Comparison of ENCODE assay signal across 9 cellular contexts in genomic region chr16:71626018-71626857, GRCh38. TPM values are rescaled to one million over a fixed set of nuclear protein-coding genes. Genes with fewer than 3 reads are reported as not detected.
DNase-seq lines count a peak whose midpoint lies in the region; ATAC-seq and TF ChIP-seq lines count a peak whose summit lies in the region.
"Had no signal": no experiment of that assay in that cellular context is flagged by ENCODE, and none has a peak within 500 bp of the region (broad histone marks: within the 10 kb centered on the region; RNA-seq: fewer than 3 reads in every experiment).

MARVELD3 (plus strand) TSS chr16:71626184; CDS start chr16:71626230, 46 bp downstream.

- H2AFZ ChIP-seq in PC-3 (ENCODE audit: low read length): peak within 1 kb of the TSS; percentile 98
- H2AFZ ChIP-seq in mammary epithelial cell (ENCODE audit: low read depth, low read length): peak within 1 kb of the TSS; percentile 100

- peak within 1 kb of the TSS; percentile 91 for H3K4me3 ChIP-seq in PC-3 (ENCODE audit: low read length)
- peak within 1 kb of the TSS; percentile 92 to 98 (median 98) for H3K4me3 ChIP-seq in mammary epithelial cell (replicated peaks in 1 of 3; ENCODE audit: insufficient read depth in 1 of 3, low read depth in 2 of 3, low read length in 3 of 3)
- peak within 1 kb of the TSS; percentile 65 for H3K4me3 ChIP-seq in lower lobe of right lung
- peak within 1 kb of the TSS; percentile 52 for H3K4me3 ChIP-seq in upper lobe of right lung
- H3K4me3 ChIP-seq: BLaER1 had no signal

- no peaks in the 10 kb centered on the region for H3F3A ChIP-seq in PC-3 (ENCODE audit: low read length, unreplicated experiment)

- BruUV-seq in PC-3 (replicated peaks; lab: Mats Ljungman, UMichigan) (no TSS peak), mammary epithelial cell (replicated peaks; lab: Mats Ljungman, UMichigan) (no TSS peak)

- TF ChIP-seq CTCF in PC-3 (conservative IDR thresholded peaks at IDR 0.05; ENCODE audit: low read depth, low read length): no peak
- no peak for TF ChIP-seq CTCF in mammary epithelial cell (conservative IDR thresholded peaks at IDR 0.05 in 1 of 2, IDR thresholded peaks at IDR 0.05 in 1 of 2; ENCODE audit: extremely low read depth in 1 of 2, insufficient read depth in 1 of 2, low read depth in 1 of 2, low read length in 2 of 2)
- TF ChIP-seq CTCF in lower lobe of right lung (IDR thresholded peaks at IDR 0.05): no peak
- TF ChIP-seq CTCF in upper lobe of right lung (IDR thresholded peaks at IDR 0.05): no peak

- CTCF ChIA-PET in PC-3 (lab: Charles Lee): no interaction called here
- CTCF ChIA-PET in mammary epithelial cell (lab: Charles Lee; ENCODE audit: low non-redundant PET): interaction anchor here (0.6 to 0.7 kb wide), 4 partner anchors 15 to 336 kb away, joined by 4 to 20 read pairs (median 8); no protein-coding TSS in a partner anchor

- H3K4me1 ChIP-seq in PC-3 (ENCODE audit: insufficient read depth, low read length) (0 out of 2 replicates have a peak, but pooled peaks cover 6% of the 10 kb centered on the region), mammary epithelial cell (ENCODE audit: insufficient read depth, low read length) (peaks cover 5% of the 10 kb centered on the region), lower lobe of right lung (peaks cover 8% of the 10 kb centered on the region), upper lobe of right lung (peaks cover 14% of the 10 kb centered on the region)

- H3K9ac ChIP-seq in PC-3 (ENCODE audit: low read length) (peak within 1 kb of the TSS; percentile 74), mammary epithelial cell (ENCODE audit: insufficient read depth, low read length) (peak within 1 kb of the TSS; percentile 60)
- H3K9ac ChIP-seq: BLaER1 had no signal

- H3K27ac ChIP-seq in PC-3 (ENCODE audit: low read length): no peak within 1 kb of the TSS
- H3K27ac ChIP-seq in mammary epithelial cell (ENCODE audit: insufficient read depth, low read depth, low read length): peak within 1 kb of the TSS; percentile 49
- H3K27ac ChIP-seq in lower lobe of right lung: peak within 1 kb of the TSS; percentile 56
- H3K27ac ChIP-seq in upper lobe of right lung: no peak within 1 kb of the TSS
- H3K27ac ChIP-seq: BLaER1 had no signal

- peak; percentile 49 for ATAC-seq in PC-3
- ATAC-seq in lower lobe of right lung: peak; percentile 81 to 91
- peak; percentile 82 for ATAC-seq in upper lobe of right lung

- DNase-seq in NCI-H1436 (lab: John Stamatoyannopoulos, UW): peak; percentile 67
- no peak for DNase-seq in NCI-H1436 treated with DMSO at 0.1 percent for 48 hours (lab: John Stamatoyannopoulos, UW)
- peak; percentile 81 for DNase-seq in PC-3
- DNase-seq in mammary epithelial cell: peak; percentile 71
- peak; percentile 88 for DNase-seq in lower lobe of right lung
- peak; percentile 93 for DNase-seq in upper lobe of right lung
- no peak for DNase-seq in SKM-1 treated with dmso at 0.1 percent for 144 hours (lab: John Stamatoyannopoulos, UW; ENCODE audit: unreplicated experiment)
- DNase-seq in NCI-H1092 treated with DMSO at 0.1 percent for 48 hours (lab: John Stamatoyannopoulos, UW): no peak

- H3K27me3 ChIP-seq in PC-3 (ENCODE audit: low read length) (no peaks in the 10 kb centered on the region), mammary epithelial cell (ENCODE audit: insufficient read depth, low read length) (no peaks in the 10 kb centered on the region), lower lobe of right lung (ENCODE audit: low read depth) (peaks cover 29% of the 10 kb centered on the region), upper lobe of right lung (peaks cover 24% of the 10 kb centered on the region)
- H3K27me3 ChIP-seq: BLaER1 had no signal

- intact Hi-C loops in PC-3 (cut with micrococcal nuclease): no loop called here
- intact Hi-C loops in mammary epithelial cell (cut with micrococcal nuclease): loop anchor here (1.0 kb wide), 1 partner anchor 19 kb away; no protein-coding TSS in a partner anchor
- intact Hi-C loops in lower lobe of right lung (cut with DNase I): no loop called here
- intact Hi-C loops in upper lobe of right lung (cut with DNase I): no loop called here

- peak within 1 kb of the TSS; percentile 79 for H3K4me2 ChIP-seq in PC-3 (ENCODE audit: low read length)
- peak within 1 kb of the TSS; percentile 93 for H3K4me2 ChIP-seq in mammary epithelial cell (ENCODE audit: insufficient read depth, low read depth, low read length)
- H3K4me2 ChIP-seq: BLaER1 had no signal

- in situ Hi-C loops in mammary epithelial cell (cut with MboI; ENCODE audit: low sequenced_read_pairs in 2 of 2): no loop called here

- no peaks in the 10 kb centered on the region for H3K9me2 ChIP-seq in PC-3 (replicated peaks; ENCODE audit: low read length)

- H3K36me3 ChIP-seq in PC-3 (ENCODE audit: low read depth, low read length) (no peaks in the 10 kb centered on the region), mammary epithelial cell (ENCODE audit: insufficient read depth, low read length) (no peaks in the 10 kb centered on the region), lower lobe of right lung (no peaks in the 10 kb centered on the region), upper lobe of right lung (no peaks in the 10 kb centered on the region)
- H3K36me3 ChIP-seq: BLaER1 had no signal

- H3K9me3 ChIP-seq in PC-3 (ENCODE audit: low read length) (no peaks in the 10 kb centered on the region), mammary epithelial cell (replicated peaks; ENCODE audit: insufficient read depth, low read length) (no peaks in the 10 kb centered on the region), lower lobe of right lung (no peaks in the 10 kb centered on the region), upper lobe of right lung (no peaks in the 10 kb centered on the region)

- WGBS in mammary epithelial cell (ENCODE audit: low coverage, missing lambda C conversion rate): 6% methylated on average over 13 of the region's 98 CpGs

- H3K79me2 ChIP-seq in PC-3 (ENCODE audit: low read length) (0 out of 2 replicates have a peak, but pooled peaks cover 4% of the 10 kb centered on the region), mammary epithelial cell (ENCODE audit: insufficient read depth, low read length) (peaks cover 6% of the 10 kb centered on the region)

- H4K20me1 ChIP-seq in PC-3 (ENCODE audit: low read length) (no peaks in the 10 kb centered on the region), mammary epithelial cell (ENCODE audit: insufficient read depth, low read length) (no peaks in the 10 kb centered on the region)
- H4K20me1 ChIP-seq: BLaER1 had no signal

- POLR2A ChIA-PET in PC-3 (lab: Charles Lee; ENCODE audit: unreplicated experiment): no interaction called here

- dilution Hi-C loops in mammary epithelial cell (cut with HindIII; ENCODE audit: low sequenced_read_pairs): loop anchor here (5.0 kb wide), 1 partner anchor 36 kb away; no protein-coding TSS in a partner anchor

RNA-seq across cellular contexts. Expression of gene MARVELD3, which starts in this region (rescaled TPM):
- 7.4 and 14.6 TPM in 2 replicates for total RNA-seq in PC-3 (2014; rRNA removed)
- total RNA-seq in mammary epithelial cell: 10 to 100 TPM in 1 of 2 donors, 1 to 10 TPM in 1; 7.3 to 13.2 TPM
- polyA plus RNA-seq in mammary epithelial cell: 6.2 TPM
- 18.9 TPM for polyA minus RNA-seq in mammary epithelial cell
- total RNA-seq in lower lobe of right lung: 6.7 TPM
- total RNA-seq in upper lobe of right lung: 6.9 TPM

Comparison
In these comparisons a context has a peak if more than half of its experiments do, and no peak if none do; other contexts are left out.
1. DNase-seq: peak in NCI-H1436 (single experiment), PC-3 (single experiment), mammary epithelial cell (single experiment), lower lobe of right lung (single experiment) and upper lobe of right lung (single experiment); none in NCI-H1436 treated with DMSO at 0.1 percent for 48 hours (single experiment), SKM-1 treated with dmso at 0.1 percent for 144 hours (single experiment) and NCI-H1092 treated with DMSO at 0.1 percent for 48 hours (single experiment).
2. H3K27ac ChIP-seq: peak in mammary epithelial cell (single experiment) and lower lobe of right lung (single experiment); none in PC-3 (single experiment) and upper lobe of right lung (single experiment).
3. Peak in every context shown above with its lines, with median percentiles within 50 percentile points of each other: ATAC-seq and H3K4me3 ChIP-seq.